ENCODE assay signal across 34 cellular contexts in genomic region chr1:56563568-56563967, GRCh38. TPM values are rescaled to one million over a fixed set of nuclear protein-coding genes. Genes with fewer than 3 reads are reported as not detected.
A peak's percentile ranks its signal among the peaks of the same experiment; 100 is the strongest.
DNase-seq lines count a peak whose midpoint lies in the region; ATAC-seq, FAIRE-seq and TF ChIP-seq lines count a peak whose summit lies in the region.
"Had no signal": no experiment of that assay in that cellular context is flagged by ENCODE, and none has a peak within 500 bp of the region (broad histone marks: within the 10 kb centered on the region; RNA-seq: fewer than 3 reads in every experiment).

No MANE protein-coding gene starts in this region.

- no peaks in the 10 kb centered on the region for H3K36me3 Mint-ChIP-seq in neural crest cell (ENCODE audit: low read depth)
- H3K36me3 Mint-ChIP-seq: activated naive CD4-positive, alpha-beta T cell treated with anti-CD3 and anti-CD28 coated beads, Interleukin-2, amount 10 ng/mL, durations not matched to agents 7 days and 5 days; CD14-positive monocyte; naive thymus-derived CD4-positive, alpha-beta T cell had no signal

- no peak for TF ChIP-seq RAD21 in A549 (conservative IDR thresholded peaks at IDR 0.05 in 1 of 2, IDR thresholded peaks at IDR 0.05 in 1 of 2)

- POLR2A ChIA-PET in A549 (lab: Yijun Ruan, JAX), result no interaction called here

- H3K4me1 Mint-ChIP-seq in neural crest cell, result peaks cover 70% of the 10 kb centered on the region
- H3K4me1 Mint-ChIP-seq: activated CD4-positive, alpha-beta memory T cell treated with anti-CD3 and anti-CD28 coated beads, Interleukin-2, amount 10 ng/mL, durations not matched to agents 7 days and 5 days; activated naive CD4-positive, alpha-beta T cell treated with anti-CD3 and anti-CD28 coated beads, Interleukin-2, amount 10 ng/mL, durations not matched to agents 7 days and 5 days; naive thymus-derived CD4-positive, alpha-beta T cell had no signal

- H3K4me1 ChIP-seq in A549, result peaks cover 48% of the 10 kb centered on the region
- H3K4me1 ChIP-seq: breast epithelium had no signal

- H3K9me3 Mint-ChIP-seq in neural crest cell, result no peaks in the 10 kb centered on the region
- H3K9me3 Mint-ChIP-seq: activated CD4-positive, alpha-beta memory T cell treated with anti-CD3 and anti-CD28 coated beads, Interleukin-2, amount 10 ng/mL, durations not matched to agents 7 days and 5 days; activated naive CD4-positive, alpha-beta T cell treated with anti-CD3 and anti-CD28 coated beads, Interleukin-2, amount 10 ng/mL, durations not matched to agents 7 days and 5 days; HFFc6 had no signal

- 78% methylated on average over 3 of the region's 3 CpGs for WGBS in A549 (ENCODE audit: missing lambda C conversion rate)

- DNase-seq in A549 (ENCODE audit: low read depth in 1 of 2, low spot score in 1 of 2) (no peak), epithelial cell of proximal tubule (ENCODE audit: low read depth) (peak; percentile 76), neural crest cell (ENCODE audit: low read depth, low spot score) (no peak), RKO (ENCODE audit: low spot score) (no peak), SK-N-DZ (ENCODE audit: low spot score) (no peak)
- DNase-seq: activated CD4-positive, alpha-beta memory T cell treated with anti-CD3 and anti-CD28 coated beads, Interleukin-2, amount 10 ng/mL, durations not matched to agents 7 days and 5 days; activated naive CD4-positive, alpha-beta T cell treated with anti-CD3 and anti-CD28 coated beads, Interleukin-2, amount 10 ng/mL, durations not matched to agents 7 days and 5 days; effector CD4-positive, alpha-beta T cell; glutamatergic neuron; GM23248; HFFc6; islet precursor cell; MG63; naive thymus-derived CD4-positive, alpha-beta T cell; NCI-H1105 treated with DMSO at 0.1 percent for 48 hours; NCI-H2029 treated with DMSO at 0.1 percent for 48 hours; ovary; PC-3; retina; stimulated activated naive CD4-positive, alpha-beta T cell had no signal

- TF ChIP-seq POLR2A in A549 (IDR thresholded peaks at IDR 0.05; ENCODE audit: low read length), result no peak

- peak overlapping the region; percentile 2 for H3K4me3 Mint-ChIP-seq in neural crest cell
- H3K4me3 Mint-ChIP-seq: activated CD4-positive, alpha-beta memory T cell treated with anti-CD3 and anti-CD28 coated beads, Interleukin-2, amount 10 ng/mL, durations not matched to agents 7 days and 5 days; activated naive CD4-positive, alpha-beta T cell treated with anti-CD3 and anti-CD28 coated beads, Interleukin-2, amount 10 ng/mL, durations not matched to agents 7 days and 5 days; HFFc6; naive thymus-derived CD4-positive, alpha-beta T cell had no signal

- H3K27ac Mint-ChIP-seq in neural crest cell (ENCODE audit: unreplicated experiment), result peak overlapping the region; percentile 14
- H3K27ac Mint-ChIP-seq: activated CD4-positive, alpha-beta memory T cell treated with anti-CD3 and anti-CD28 coated beads, Interleukin-2, amount 10 ng/mL, durations not matched to agents 7 days and 5 days; activated naive CD4-positive, alpha-beta T cell treated with anti-CD3 and anti-CD28 coated beads, Interleukin-2, amount 10 ng/mL, durations not matched to agents 7 days and 5 days; CD14-positive monocyte; HFFc6; naive thymus-derived CD4-positive, alpha-beta T cell had no signal

- no peak for FAIRE-seq in A549 (lab: Jason Lieb, UNC)
- FAIRE-seq: colon, GM19239 had no signal

- H3K27me3 Mint-ChIP-seq in neural crest cell (ENCODE audit: low read depth), result no peaks in the 10 kb centered on the region
- H3K27me3 Mint-ChIP-seq: activated CD4-positive, alpha-beta memory T cell treated with anti-CD3 and anti-CD28 coated beads, Interleukin-2, amount 10 ng/mL, durations not matched to agents 7 days and 5 days; activated naive CD4-positive, alpha-beta T cell treated with anti-CD3 and anti-CD28 coated beads, Interleukin-2, amount 10 ng/mL, durations not matched to agents 7 days and 5 days had no signal

- CTCF ChIA-PET in A549 (lab: Yijun Ruan, JAX), result interaction anchor here (1.5 to 1.8 kb wide), 2 partner anchors 11 to 12 kb away, joined by 3 to 5 read pairs; no protein-coding TSS in a partner anchor

- no peak overlapping the region for H3K27ac ChIP-seq in A549
- H3K27ac ChIP-seq in angular gyrus (ENCODE audit: low read depth, low read length), result peak overlapping the region; percentile 17
- H3K27ac ChIP-seq: breast epithelium, epithelial cell of prostate, GM23248, KMS-11, ovary, skin epidermis, suprapubic skin, vagina had no signal

- H3K4me3 ChIP-seq in A549 (no peak overlapping the region), epithelial cell of proximal tubule (ENCODE audit: low read depth, low read length) (no peak overlapping the region)
- H3K4me3 ChIP-seq: breast epithelium, GM23248, lung, MG63, ovary, skin epidermis, suprapubic skin, vagina had no signal

- no peaks in the 10 kb centered on the region for H3K9me3 ChIP-seq in A549
- H3K9me3 ChIP-seq: breast epithelium, MG63, ovary, suprapubic skin, vagina had no signal

- 0 out of 3 replicates have a peak overlapping the region, but pooled peaks have one; percentile 25 for H3K4me2 ChIP-seq in A549
- H3K4me2 ChIP-seq: KMS-11 had no signal

- no peak for ATAC-seq in A549
- ATAC-seq in HG03039 (IDR thresholded peaks at IDR 0.05; ENCODE audit: unreplicated experiment), result no peak
- no peak for ATAC-seq in HG02884 (IDR thresholded peaks at IDR 0.05; ENCODE audit: unreplicated experiment)
- ATAC-seq: naive thymus-derived CD4-positive, alpha-beta T cell; PC-3; Right ventricle myocardium inferior had no signal

- no peak for TF ChIP-seq CTCF in A549 (IDR thresholded peaks at IDR 0.05)
- TF ChIP-seq CTCF in epithelial cell of proximal tubule (conservative IDR thresholded peaks at IDR 0.05; ENCODE audit: low read depth, low read length), result no peak
- TF ChIP-seq CTCF in neural crest cell (conservative IDR thresholded peaks at IDR 0.05), result no peak

- TF ChIP-seq EP300 in A549 (IDR thresholded peaks at IDR 0.05), result no peak

TF ChIP-seq in A549, 52 proteins besides CTCF, POLR2A, EP300 and RAD21:
- TF ChIP-seq ATOH8 (CRISPR knock-in tag; IDR thresholded peaks at IDR 0.05; ENCODE audit: low read depth) (no peak), FOSL2 (IDR thresholded peaks at IDR 0.05) (no peak), FOSL2 (CRISPR knock-in tag; IDR thresholded peaks at IDR 0.05) (no peak), KDM5A (IDR thresholded peaks at IDR 0.05) (no peak), JUNB (IDR thresholded peaks at IDR 0.05) (no peak), ZSCAN20 (CRISPR knock-in tag; IDR thresholded peaks at IDR 0.05) (no peak), PHF8 (IDR thresholded peaks at IDR 0.05; ENCODE audit: borderline replicate concordance, low read depth) (no peak), HEYL (CRISPR knock-in tag; IDR thresholded peaks at IDR 0.05) (no peak)

RNA-seq across cellular contexts. Expression of gene PLPP3, which starts 15.8 kb away (rescaled TPM):
- polyA plus RNA-seq in A549 (2011; rRNA removed) (25.6 and 30.5 TPM in 2 replicates), A549 (2017; fragmentation: RNase III; extraction: RNeasy Plus Mini Kit Qiagen cat#74134 plus additional on column Dnase treatment) (18.4 to 26.8 TPM (median 23.6 TPM) in 3 replicates)
- polyA plus RNA-seq in A549 (2012; cell fraction: cytosol; rRNA removed), result 12.8 and 17.2 TPM in 2 replicates
- 20.9 and 21.7 TPM in 2 replicates for polyA plus RNA-seq in A549 (2012; cell fraction: nucleus; rRNA removed)
- polyA minus RNA-seq in A549 (2011; rRNA and poly(A)+ RNA removed), result 30.5 and 31.5 TPM in 2 replicates
- total RNA-seq in epithelial cell of proximal tubule (2.2 and 3.9 TPM in 2 replicates), neural crest cell (21.2 and 24.7 TPM in 2 replicates)
- 4.7 and 5.0 TPM in 2 replicates for polyA plus RNA-seq in SK-N-DZ (2014; cell fraction: cytosol; rRNA removed)
- 2.2 and 2.4 TPM in 2 replicates for polyA plus RNA-seq in SK-N-DZ (2014; cell fraction: nucleus; rRNA removed)
- total RNA-seq: activated CD4-positive, alpha-beta memory T cell treated with anti-CD3 and anti-CD28 coated beads, Interleukin-2, amount 10 ng/mL, durations not matched to agents 7 days and 5 days had no signal
- polyA plus RNA-seq: naive thymus-derived CD4-positive, alpha-beta T cell had no signal
